ENCODE assay signal across 1 cellular context in genomic region chr9:32378496-32378895, GRCh38.
TF ChIP-seq lines count a peak whose summit lies in the region.

No MANE protein-coding gene starts in this region.

TF ChIP-seq in H1, 55 proteins besides CTCF, POLR2A, EP300 and RAD21 (continued from another document):
- TF ChIP-seq CBX8 (IDR thresholded peaks at IDR 0.05; ENCODE audit: borderline replicate concordance, low read depth, low read length), result no peak
